Comparison of ENCODE assay signal across 25 cellular contexts in the genomic region with DNA sequence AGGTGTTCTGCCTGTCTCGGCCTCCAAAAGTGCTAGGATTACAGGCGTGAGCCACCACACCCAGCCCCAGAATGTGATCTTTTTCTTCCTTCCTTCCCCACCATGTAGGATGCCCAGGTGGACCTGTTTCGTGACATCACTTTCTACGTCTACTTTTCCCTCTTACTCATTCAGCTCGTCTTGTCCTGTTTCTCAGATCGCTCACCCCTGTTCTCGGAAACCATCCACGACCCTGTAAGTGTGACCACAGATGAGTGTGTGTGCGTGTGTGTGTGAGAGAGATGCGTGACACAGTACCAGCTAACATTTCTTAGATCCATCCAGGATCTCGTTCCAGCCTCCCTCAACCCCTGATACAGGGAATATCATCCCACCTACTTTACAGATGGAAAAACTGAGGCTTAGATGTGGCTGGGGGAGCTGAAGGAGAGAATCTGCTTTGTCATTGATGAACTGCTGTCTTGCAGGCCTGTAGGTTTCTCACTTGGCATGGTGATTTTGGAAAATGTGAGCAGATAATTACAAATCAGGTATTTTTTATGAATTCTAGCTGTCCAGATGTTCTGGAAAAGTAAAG.
DNase-seq lines count a peak whose midpoint lies in the region; ATAC-seq, FAIRE-seq and TF ChIP-seq lines count a peak whose summit lies in the region.
"Had no signal": no experiment of that assay in that cellular context is flagged by ENCODE, and none has a peak within 500 bp of the region (broad histone marks: within the 10 kb centered on the region; RNA-seq: fewer than 3 reads in every experiment).

No MANE protein-coding gene starts in this region.

- H3K9me3 ChIP-seq in OCI-LY1 (ENCODE audit: low read length) (no peaks in the 10 kb centered on the region), endothelial cell of umbilical vein (replicated peaks; ENCODE audit: control insufficient read depth, insufficient read depth, low read length) (no peaks in the 10 kb centered on the region), psoas muscle (no peaks in the 10 kb centered on the region)

- TF ChIP-seq POLR2A in endothelial cell of umbilical vein (IDR thresholded peaks at IDR 0.05; ENCODE audit: low read depth, low read length), result no peak

- POLR2A ChIA-PET in endothelial cell of umbilical vein (lab: Charles Lee), result no interaction called here

- no peaks in the 10 kb centered on the region for H3K79me2 ChIP-seq in OCI-LY1 (ENCODE audit: insufficient read depth, low read length)
- peaks cover 10% of the 10 kb centered on the region for H3K79me2 ChIP-seq in endothelial cell of umbilical vein (ENCODE audit: control insufficient read depth, insufficient read depth, low read length)

- no peaks in the 10 kb centered on the region for H3K9me3 Mint-ChIP-seq in activated naive CD4-positive, alpha-beta T cell treated with anti-CD3 and anti-CD28 coated beads, Interleukin-2, amount 10 ng/mL, durations not matched to agents 7 days and 5 days
- H3K9me3 Mint-ChIP-seq in stimulated activated naive B cell treated with anti-CD40 and anti-IgM and Interleukin-4, amounts not matched to agents 10 μg/mL and 1 μg/mL and 100 μg/mL, for 72 hours, result no peaks in the 10 kb centered on the region
- no peaks in the 10 kb centered on the region for H3K9me3 Mint-ChIP-seq in HFFc6

- WGBS in psoas muscle, 3 donors, result 94 to 96% (median 96%) methylated on average over 11 of the region's 11 CpGs

- H3K9me1 ChIP-seq in endothelial cell of umbilical vein (replicated peaks; ENCODE audit: control insufficient read depth, extremely low read depth, insufficient read depth, low read length), result no peaks in the 10 kb centered on the region

- H3K27me3 ChIP-seq in OCI-LY1 (ENCODE audit: insufficient read depth, low read length) (no peaks in the 10 kb centered on the region), endothelial cell of umbilical vein (ENCODE audit: control insufficient read depth in 2 of 2, insufficient read depth in 2 of 2, low read length in 2 of 2) (no peaks in the 10 kb centered on the region), psoas muscle (ENCODE audit: insufficient read depth in 3 of 3, low read length in 2 of 3) (no peaks in the 10 kb centered on the region)
- H3K27me3 ChIP-seq: dorsolateral prefrontal cortex had no signal

- H2AFZ ChIP-seq in OCI-LY1 (ENCODE audit: low read length) (no peak overlapping the region), endothelial cell of umbilical vein (ENCODE audit: low read depth, low read length) (no peak overlapping the region)
- H2AFZ ChIP-seq: GM23248 had no signal

- FAIRE-seq in endothelial cell of umbilical vein (lab: Jason Lieb, UNC), result no peak
- FAIRE-seq: GM12891, GM19239 had no signal

- H3K27me3 Mint-ChIP-seq in activated naive CD4-positive, alpha-beta T cell treated with anti-CD3 and anti-CD28 coated beads, Interleukin-2, amount 10 ng/mL, durations not matched to agents 7 days and 5 days, result no peaks in the 10 kb centered on the region
- no peaks in the 10 kb centered on the region for H3K27me3 Mint-ChIP-seq in stimulated activated naive B cell treated with anti-CD40 and anti-IgM and Interleukin-4, amounts not matched to agents 10 μg/mL and 1 μg/mL and 100 μg/mL, for 72 hours
- peaks cover 2% of the 10 kb centered on the region for H3K27me3 Mint-ChIP-seq in HFFc6 (ENCODE audit: insufficient read depth)

- CTCF ChIA-PET in activated naive CD4-positive, alpha-beta T cell treated with anti-CD3 and anti-CD28 coated beads, Interleukin-2, amount 10 ng/mL, durations not matched to agents 7 days and 5 days (lab: Charles Lee), result no interaction called here
- CTCF ChIA-PET in endothelial cell of umbilical vein (lab: Charles Lee), result interaction anchor here (1.2 kb wide), 1 partner anchor 141 kb away, joined by 4 read pairs; no protein-coding TSS in a partner anchor

- peaks cover 22% of the 10 kb centered on the region for H3K4me1 ChIP-seq in OCI-LY1 (ENCODE audit: insufficient read depth, low read length, severe bottlenecking)
- H3K4me1 ChIP-seq in endothelial cell of umbilical vein (ENCODE audit: control insufficient read depth, extremely low read depth, insufficient read depth, low read length), result peaks cover 7% of the 10 kb centered on the region
- peaks cover 41% of the 10 kb centered on the region for H3K4me1 ChIP-seq in psoas muscle

- peaks cover 80% of the 10 kb centered on the region for H3K36me3 ChIP-seq in OCI-LY1 (ENCODE audit: insufficient read depth, low read length)
- peaks cover 2 to 21% of the 10 kb centered on the region in 2 experiments for H3K36me3 ChIP-seq in endothelial cell of umbilical vein (ENCODE audit: control insufficient read depth in 2 of 2, extremely low read depth in 1 of 2, insufficient read depth in 2 of 2, low read length in 2 of 2)
- H3K36me3 ChIP-seq in psoas muscle (ENCODE audit: insufficient read depth in 1 of 2, low read depth in 1 of 2), result peaks cover 0 to 40% of the 10 kb centered on the region in 2 donors

- H3K27ac ChIP-seq in OCI-LY1 (ENCODE audit: low read depth, low read length, poor library complexity, severe bottlenecking), result peak overlapping the region; percentile 4
- H3K27ac ChIP-seq in endothelial cell of umbilical vein (ENCODE audit: insufficient read depth, low read depth, low read length), result no peak overlapping the region
- H3K27ac ChIP-seq in psoas muscle, result no peak overlapping the region
- H3K27ac ChIP-seq: dorsolateral prefrontal cortex, epithelial cell of prostate, GM23248 had no signal

- TF ChIP-seq CTCF in OCI-LY1 (IDR thresholded peaks at IDR 0.05; ENCODE audit: low read length) (no peak), endothelial cell of umbilical vein (IDR thresholded peaks at IDR 0.05; ENCODE audit: extremely low read depth in 1 of 2, insufficient read depth in 1 of 2, low read depth in 1 of 2, low read length in 2 of 2) (no peak), HFFc6 (IDR thresholded peaks at IDR 0.05) (no peak), psoas muscle (IDR thresholded peaks at IDR 0.05) (no peak)

- H3K9me2 ChIP-seq in OCI-LY1 (ENCODE audit: low read depth, low read length), result no peaks in the 10 kb centered on the region

- no peaks in the 10 kb centered on the region for H3F3A ChIP-seq in OCI-LY1 (ENCODE audit: insufficient read depth, low read length)

- H3K4me3 Mint-ChIP-seq in activated naive CD4-positive, alpha-beta T cell treated with anti-CD3 and anti-CD28 coated beads, Interleukin-2, amount 10 ng/mL, durations not matched to agents 7 days and 5 days, result no peak overlapping the region
- no peak overlapping the region for H3K4me3 Mint-ChIP-seq in stimulated activated naive B cell treated with anti-CD40 and anti-IgM and Interleukin-4, amounts not matched to agents 10 μg/mL and 1 μg/mL and 100 μg/mL, for 72 hours
- H3K4me3 Mint-ChIP-seq in HFFc6, result no peak overlapping the region; the same call in 1 of the 2 replicates

- peaks cover 5% of the 10 kb centered on the region for H3K4me1 Mint-ChIP-seq in activated naive CD4-positive, alpha-beta T cell treated with anti-CD3 and anti-CD28 coated beads, Interleukin-2, amount 10 ng/mL, durations not matched to agents 7 days and 5 days
- H3K4me1 Mint-ChIP-seq in stimulated activated naive B cell treated with anti-CD40 and anti-IgM and Interleukin-4, amounts not matched to agents 10 μg/mL and 1 μg/mL and 100 μg/mL, for 72 hours, result peaks cover 20 to 38% of the 10 kb centered on the region in 2 donors
- H3K4me1 Mint-ChIP-seq in HFFc6 (ENCODE audit: low read depth), result peaks cover 60% of the 10 kb centered on the region

- no peak for ATAC-seq in stimulated activated naive B cell treated with anti-CD40 and anti-IgM and Interleukin-4, amounts not matched to agents 10 μg/mL and 1 μg/mL and 100 μg/mL, for 72 hours (replicated peaks)
- ATAC-seq in GM18498 (IDR thresholded peaks at IDR 0.05; ENCODE audit: unreplicated experiment) (no peak), psoas muscle (no peak)

- intact Hi-C loops in endothelial cell of umbilical vein (cut with micrococcal nuclease) (no loop called here), psoas muscle (cut with DNase I) (loop anchor here in 1 of 2 donors (5.0 kb wide), 1 partner anchor 124 kb away; no protein-coding TSS in a partner anchor)

- no peaks in the 10 kb centered on the region for H4K20me1 ChIP-seq in OCI-LY1 (ENCODE audit: insufficient read depth, low read length)
- no peaks in the 10 kb centered on the region for H4K20me1 ChIP-seq in endothelial cell of umbilical vein (replicated peaks; ENCODE audit: control insufficient read depth, extremely low read depth, insufficient read depth, low read length)

- no peak overlapping the region for H3K9ac ChIP-seq in OCI-LY1 (ENCODE audit: low read length)
- H3K9ac ChIP-seq in endothelial cell of umbilical vein (replicated peaks; ENCODE audit: extremely low read depth, insufficient read depth, low read length), result no peak overlapping the region
- H3K9ac ChIP-seq: GM23248 had no signal

- peaks cover 48% of the 10 kb centered on the region for H3K36me3 Mint-ChIP-seq in activated naive CD4-positive, alpha-beta T cell treated with anti-CD3 and anti-CD28 coated beads, Interleukin-2, amount 10 ng/mL, durations not matched to agents 7 days and 5 days
- peaks cover 55 to 79% of the 10 kb centered on the region in 2 donors for H3K36me3 Mint-ChIP-seq in stimulated activated naive B cell treated with anti-CD40 and anti-IgM and Interleukin-4, amounts not matched to agents 10 μg/mL and 1 μg/mL and 100 μg/mL, for 72 hours
- H3K36me3 Mint-ChIP-seq in HFFc6 (ENCODE audit: low read depth), result peaks cover 63% of the 10 kb centered on the region

- TSS peak; percentile 1 for BruUV-seq in endothelial cell of umbilical vein (replicated peaks; lab: Mats Ljungman, UMichigan)

- dilution Hi-C loops in endothelial cell of umbilical vein (cut with MboI; ENCODE audit: extremely low pct_ligation_motif_present, low sequenced_read_pairs), result no loop called here

- H3K4me2 ChIP-seq in OCI-LY1 (ENCODE audit: low read length) (no peak overlapping the region), endothelial cell of umbilical vein (ENCODE audit: insufficient read depth, low read length) (no peak overlapping the region)

- H3K4me3 ChIP-seq in OCI-LY1 (ENCODE audit: low read depth, low read length, poor library complexity, severe bottlenecking) (no peak overlapping the region), endothelial cell of umbilical vein (replicated peaks in 1 of 3; ENCODE audit: insufficient read depth in 1 of 3, low read depth in 1 of 3, low read length in 3 of 3) (no peak overlapping the region), psoas muscle (no peak overlapping the region)
- H3K4me3 ChIP-seq: dorsolateral prefrontal cortex, GM23248, lung had no signal

- H3K27ac Mint-ChIP-seq in activated naive CD4-positive, alpha-beta T cell treated with anti-CD3 and anti-CD28 coated beads, Interleukin-2, amount 10 ng/mL, durations not matched to agents 7 days and 5 days, result peak overlapping the region; percentile 2
- H3K27ac Mint-ChIP-seq in stimulated activated naive B cell treated with anti-CD40 and anti-IgM and Interleukin-4, amounts not matched to agents 10 μg/mL and 1 μg/mL and 100 μg/mL, for 72 hours, result peak overlapping the region; percentile 3
- H3K27ac Mint-ChIP-seq in HFFc6, result no peak overlapping the region; the same call in none of the 2 replicates

- DNase-seq in activated naive CD4-positive, alpha-beta T cell treated with anti-CD3 and anti-CD28 coated beads, Interleukin-2, amount 10 ng/mL, durations not matched to agents 7 days and 5 days, result no peak
- DNase-seq in activated naive CD4-positive, alpha-beta T cell treated with anti-CD3 and anti-CD28 coated beads, Interleukin-2, amount 50 U/mL, for 16 hours, result no peak
- DNase-seq in endothelial cell of umbilical vein (ENCODE audit: low read depth, low spot score) (no peak), HFFc6 (no peak), psoas muscle (no peak)
- DNase-seq in stimulated activated naive B cell treated with anti-CD40 and anti-IgM and Interleukin-4, amounts not matched to agents 10 μg/mL and 1 μg/mL and 100 μg/mL, for 72 hours, result no peak
- DNase-seq: activated effector memory CD4-positive, alpha-beta T cell treated with anti-CD3 and anti-CD28 coated beads, Interleukin-2, amount 50 U/mL, for 16 hours; anterior cingulate cortex; dorsolateral prefrontal cortex; foreskin melanocyte; GM23248; islet precursor cell; KG1; MV-4-11; NCI-H187; nucleus accumbens; SHP77; stimulated activated naive CD4-positive, alpha-beta T cell treated with Interleukin-2 at 50 U/mL for 16 hours; trophoblast cell had no signal
